9 cellular contexts compared by ENCODE assay signal in the genomic region with DNA sequence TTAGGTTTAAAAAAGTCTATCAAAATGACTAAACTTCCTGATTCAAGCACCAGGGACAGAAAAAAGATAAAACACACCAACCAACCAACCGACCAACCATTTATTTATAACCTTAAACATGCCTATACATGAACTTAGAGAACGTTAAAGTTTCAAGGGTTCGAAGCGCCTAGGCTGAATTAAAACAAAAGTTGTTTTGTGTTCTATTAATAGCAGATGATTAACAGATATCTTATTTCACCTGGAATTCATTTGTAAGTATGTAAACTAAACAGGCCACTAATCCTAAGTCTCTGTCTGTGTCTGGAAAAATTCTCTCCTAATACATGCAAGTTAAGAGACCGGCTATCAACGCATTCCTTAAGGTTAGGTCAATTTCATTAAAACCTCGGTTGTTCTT. TPM values are rescaled to one million over a fixed set of nuclear protein-coding genes. Genes with fewer than 3 reads are reported as not detected.
DNase-seq lines count a peak whose midpoint lies in the region; ATAC-seq lines count a peak whose summit lies in the region.
"Had no signal": no experiment of that assay in that cellular context is flagged by ENCODE, and none has a peak within 500 bp of the region (broad histone marks: within the 10 kb centered on the region; RNA-seq: fewer than 3 reads in every experiment).

No MANE protein-coding gene starts in this region.

- H3K4me3 ChIP-seq in iPS-20b (ENCODE audit: low read length): peak overlapping the region; percentile 78

- H3K4me1 ChIP-seq in iPS-20b (ENCODE audit: insufficient read depth, low read length): peaks cover 7% of the 10 kb centered on the region; the same call in 1 of the 2 replicates

- H3K4me1 Mint-ChIP-seq in activated T-cell treated with anti-CD3 and anti-CD28 coated beads, Interleukin-2, amount 50 U/mL, for 72 hours (ENCODE audit: low read depth): peaks cover 6% of the 10 kb centered on the region
- H3K4me1 Mint-ChIP-seq in activated CD4-positive, alpha-beta memory T cell treated with anti-CD3 and anti-CD28 coated beads, Interleukin-2, amount 10 ng/mL, durations not matched to agents 7 days and 5 days: peaks cover 7% of the 10 kb centered on the region
- H3K4me1 Mint-ChIP-seq in stimulated activated naive CD8-positive, alpha-beta T cell treated with anti-CD3 and anti-CD28 coated beads, Interleukin-15, amount 100 ng/mL, for 72 hours: peaks cover 17% of the 10 kb centered on the region

- H3K4me3 Mint-ChIP-seq in activated T-cell treated with anti-CD3 and anti-CD28 coated beads, Interleukin-2, amount 50 U/mL, for 72 hours: peak overlapping the region; percentile 66 to 84
- H3K4me3 Mint-ChIP-seq in activated CD4-positive, alpha-beta memory T cell treated with anti-CD3 and anti-CD28 coated beads, Interleukin-2, amount 10 ng/mL, durations not matched to agents 7 days and 5 days: peak overlapping the region; percentile 38
- H3K4me3 Mint-ChIP-seq in stimulated activated naive CD8-positive, alpha-beta T cell treated with anti-CD3 and anti-CD28 coated beads, Interleukin-15, amount 100 ng/mL, for 72 hours: peak overlapping the region; percentile 64 to 70

- no peak for ATAC-seq in activated T-cell treated with anti-CD3 and anti-CD28 coated beads, Interleukin-2, amount 50 U/mL, for 72 hours (replicated peaks in 1 of 2)
- no peak for ATAC-seq in stimulated activated naive CD8-positive, alpha-beta T cell treated with anti-CD3 and anti-CD28 coated beads, Interleukin-15, amount 100 ng/mL, for 72 hours
- ATAC-seq in GM19035 (IDR thresholded peaks at IDR 0.05; ENCODE audit: unreplicated experiment): no peak

- peak overlapping the region; percentile 54 for H3K27ac Mint-ChIP-seq in activated T-cell treated with anti-CD3 and anti-CD28 coated beads, Interleukin-2, amount 50 U/mL, for 72 hours
- no peak overlapping the region for H3K27ac Mint-ChIP-seq in activated CD4-positive, alpha-beta memory T cell treated with anti-CD3 and anti-CD28 coated beads, Interleukin-2, amount 10 ng/mL, durations not matched to agents 7 days and 5 days
- peak overlapping the region in 1 of 2 donors; percentile 59 for H3K27ac Mint-ChIP-seq in stimulated activated naive CD8-positive, alpha-beta T cell treated with anti-CD3 and anti-CD28 coated beads, Interleukin-15, amount 100 ng/mL, for 72 hours

- CTCF ChIA-PET in activated CD4-positive, alpha-beta memory T cell treated with anti-CD3 and anti-CD28 coated beads, Interleukin-2, amount 10 ng/mL, durations not matched to agents 7 days and 5 days (lab: Charles Lee): no interaction called here

- POLR2A ChIA-PET in activated CD4-positive, alpha-beta memory T cell treated with anti-CD3 and anti-CD28 coated beads, Interleukin-2, amount 10 ng/mL, durations not matched to agents 7 days and 5 days (lab: Charles Lee): no interaction called here

- H3K36me3 Mint-ChIP-seq in activated T-cell treated with anti-CD3 and anti-CD28 coated beads, Interleukin-2, amount 50 U/mL, for 72 hours (ENCODE audit: insufficient read depth in 2 of 2): peaks cover 0 to 1% of the 10 kb centered on the region in 2 donors
- no peaks in the 10 kb centered on the region for H3K36me3 Mint-ChIP-seq in activated CD4-positive, alpha-beta memory T cell treated with anti-CD3 and anti-CD28 coated beads, Interleukin-2, amount 10 ng/mL, durations not matched to agents 7 days and 5 days (ENCODE audit: low read depth)

- H3K27me3 ChIP-seq in iPS-20b (ENCODE audit: insufficient read depth, low read length): no peaks in the 10 kb centered on the region; the same call in 1 of the 2 replicates

- DNase-seq in activated T-cell treated with anti-CD3 and anti-CD28 coated beads, Interleukin-2, amount 50 U/mL, for 72 hours: no peak
- no peak for DNase-seq in activated T-cell treated with anti-CD3 and anti-CD28 coated beads, Interleukin-2, amount 50 U/mL, for 48 hours
- no peak for DNase-seq in activated CD4-positive, alpha-beta memory T cell treated with anti-CD3 and anti-CD28 coated beads, Interleukin-2, amount 10 ng/mL, durations not matched to agents 7 days and 5 days
- no peak for DNase-seq in stimulated activated naive CD8-positive, alpha-beta T cell treated with anti-CD3 and anti-CD28 coated beads, Interleukin-15, amount 100 ng/mL, for 72 hours
- DNase-seq in NCI-H187 (lab: John Stamatoyannopoulos, UW) (no peak), T1000 (lab: John Stamatoyannopoulos, UW) (no peak)
- DNase-seq: Right ventricle myocardium superior had no signal

- H3K36me3 ChIP-seq in iPS-20b (ENCODE audit: insufficient read depth, low read depth, low read length): no peaks in the 10 kb centered on the region

- H3K9ac ChIP-seq in iPS-20b (ENCODE audit: low read depth, low read length): peak overlapping the region; percentile 68; the same call in 1 of the 2 replicates

- H3K9me3 Mint-ChIP-seq in activated T-cell treated with anti-CD3 and anti-CD28 coated beads, Interleukin-2, amount 50 U/mL, for 72 hours: no peaks in the 10 kb centered on the region
- H3K9me3 Mint-ChIP-seq in activated CD4-positive, alpha-beta memory T cell treated with anti-CD3 and anti-CD28 coated beads, Interleukin-2, amount 10 ng/mL, durations not matched to agents 7 days and 5 days: no peaks in the 10 kb centered on the region
- H3K9me3 Mint-ChIP-seq in stimulated activated naive CD8-positive, alpha-beta T cell treated with anti-CD3 and anti-CD28 coated beads, Interleukin-15, amount 100 ng/mL, for 72 hours: no peaks in the 10 kb centered on the region

- H3K27ac ChIP-seq in iPS-20b (ENCODE audit: low read length): peak overlapping the region; percentile 7

- H3K27me3 Mint-ChIP-seq in activated T-cell treated with anti-CD3 and anti-CD28 coated beads, Interleukin-2, amount 50 U/mL, for 72 hours (ENCODE audit: low read depth): peaks cover 18% of the 10 kb centered on the region
- peaks cover 24% of the 10 kb centered on the region for H3K27me3 Mint-ChIP-seq in activated CD4-positive, alpha-beta memory T cell treated with anti-CD3 and anti-CD28 coated beads, Interleukin-2, amount 10 ng/mL, durations not matched to agents 7 days and 5 days
- peaks cover 32% of the 10 kb centered on the region for H3K27me3 Mint-ChIP-seq in stimulated activated naive CD8-positive, alpha-beta T cell treated with anti-CD3 and anti-CD28 coated beads, Interleukin-15, amount 100 ng/mL, for 72 hours

- no peaks in the 10 kb centered on the region for H3K9me3 ChIP-seq in iPS-20b (ENCODE audit: insufficient read depth, low read depth, low read length)

RNA-seq across cellular contexts. Expression of gene BAIAP2L1, which starts 1.4 kb away (rescaled TPM):
- total RNA-seq in activated T-cell treated with anti-CD3 and anti-CD28 coated beads, Interleukin-2, amount 50 U/mL, for 72 hours: 1 to 10 TPM; 5.1 to 9.6 TPM
- total RNA-seq in activated CD4-positive, alpha-beta memory T cell treated with anti-CD3 and anti-CD28 coated beads, Interleukin-2, amount 10 ng/mL, durations not matched to agents 7 days and 5 days: under 1 TPM; 0.65 to 0.68 TPM
